In the genomic region with DNA sequence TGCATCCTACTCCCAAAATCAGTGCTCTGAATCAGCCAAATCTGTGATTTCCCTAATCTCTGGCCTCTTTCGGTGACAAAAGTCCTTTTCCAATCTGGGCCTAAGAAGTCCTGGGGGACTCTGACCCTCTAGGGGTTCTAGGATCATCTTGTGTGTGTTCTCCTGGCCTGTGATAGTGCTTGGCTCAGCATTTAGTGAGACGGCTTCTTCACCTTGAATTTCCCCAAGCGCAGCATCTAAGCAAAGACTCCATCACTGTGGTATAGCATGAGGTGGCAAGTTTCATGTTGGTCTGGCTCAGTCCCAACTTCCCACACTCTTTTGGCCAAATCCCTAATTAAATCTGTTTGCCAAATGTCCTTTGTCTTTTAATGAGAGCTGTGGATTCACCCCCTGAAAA, we compare ENCODE assay signal across 39 cellular contexts. TPM values are rescaled to one million over a fixed set of nuclear protein-coding genes. Genes with fewer than 3 reads are reported as not detected.
"Had no signal": no experiment of that assay in that cellular context is flagged by ENCODE, and none has a peak within 500 bp of the region (broad histone marks: within the 10 kb centered on the region; RNA-seq: fewer than 3 reads in every experiment).

No MANE protein-coding gene starts in this region.

- H3K27ac Mint-ChIP-seq: activated CD4-positive, alpha-beta T cell treated with anti-CD3 and anti-CD28 coated beads, Interleukin-2, amount 10 ng/mL, durations not matched to agents 7 days and 5 days; activated naive CD4-positive, alpha-beta T cell treated with anti-CD3 and anti-CD28 coated beads, Interleukin-2, amount 50 U/mL, for 24 hours; activated naive CD8-positive, alpha-beta T cell treated with anti-CD3 and anti-CD28 coated beads, Interleukin-2, amount 10 ng/mL, durations not matched to agents 7 days and 5 days; activated T-cell treated with anti-CD3 and anti-CD28 coated beads, Interleukin-2, amount 50 U/mL, for 72 hours; activated T-helper 2 cell treated with anti-CD3 and anti-CD28 coated beads, Interferon-gamma antibody, Interleukin-2, Interleukin-4, amounts not matched to agents 10 μg/mL and 5 μg/mL and 100 μg/mL, durations not matched to agents 14 hours and 24 hours and 36 hours had no signal

- DNase-seq: activated CD4-positive, alpha-beta T cell treated with anti-CD3 and anti-CD28 coated beads for 1 hour; activated CD4-positive, alpha-beta T cell treated with anti-CD3 and anti-CD28 coated beads, Interleukin-2, amount 10 ng/mL, durations not matched to agents 7 days and 5 days; activated CD4-positive, alpha-beta T cell treated with anti-CD3 and anti-CD28 coated beads, Interleukin-2, amount 50 U/mL, for 48 hours; activated CD4-positive, CD25-positive, alpha-beta regulatory T cell; activated gamma-delta T cell; activated naive CD4-positive, alpha-beta T cell treated with Interleukin-2 at 50 U/mL for 16 hours; activated naive CD8-positive, alpha-beta T cell treated with anti-CD3 and anti-CD28 coated beads, Interleukin-2, amount 10 ng/mL, durations not matched to agents 7 days and 5 days; activated T-cell treated with anti-CD3 and anti-CD28 coated beads, Interleukin-2, amount 50 U/mL, for 1 hour; activated T-cell treated with anti-CD3 and anti-CD28 coated beads, Interleukin-2, amount 50 U/mL, for 72 hours; amygdala; Karpas-422; NCI-H1105; NCI-H1417 treated with DMSO at 0.1 percent for 48 hours; NCI-H1694; NCI-H1930; NCI-H2081 treated with DMSO at 0.1 percent for 48 hours; NCI-H226; NCI-H446 treated with DMSO at 0.1 percent for 48 hours; NCI-H524; NCI-H69; NCI-H82; NK-92 treated with Interleukin-12 subunit alpha and Interleukin-12 subunit beta, amount 100 ng/mL, for 24 hours; PC-9; Right ventricle myocardium superior; SW 1271; T-helper 1 cell; T-helper 2 cell; T-helper 9 cell; WERI-Rb-1 had no signal

- H3K36me3 ChIP-seq: ascending aorta, cardiac muscle cell, WERI-Rb-1 had no signal

- H2AFZ ChIP-seq: PC-9 had no signal

- H3K36me3 Mint-ChIP-seq: activated naive CD4-positive, alpha-beta T cell treated with anti-CD3 and anti-CD28 coated beads, Interleukin-2, amount 50 U/mL, for 24 hours; activated naive CD8-positive, alpha-beta T cell treated with anti-CD3 and anti-CD28 coated beads, Interleukin-2, amount 10 ng/mL, durations not matched to agents 7 days and 5 days had no signal

- H3K4me3 ChIP-seq: ascending aorta, cardiac muscle cell, PC-9 had no signal

- FAIRE-seq: RCC 7860 had no signal

- ATAC-seq: activated T-cell treated with anti-CD3 and anti-CD28 coated beads, Interleukin-2, amount 50 U/mL, for 72 hours had no signal

- H3K4me3 Mint-ChIP-seq: activated CD4-positive, alpha-beta T cell treated with anti-CD3 and anti-CD28 coated beads, Interleukin-2, amount 10 ng/mL, durations not matched to agents 7 days and 5 days; activated naive CD4-positive, alpha-beta T cell treated with anti-CD3 and anti-CD28 coated beads, Interleukin-2, amount 50 U/mL, for 24 hours; activated naive CD8-positive, alpha-beta T cell treated with anti-CD3 and anti-CD28 coated beads, Interleukin-2, amount 10 ng/mL, durations not matched to agents 7 days and 5 days; activated T-cell treated with anti-CD3 and anti-CD28 coated beads, Interleukin-2, amount 50 U/mL, for 72 hours; central memory CD8-positive, alpha-beta T cell had no signal

- H3K27ac ChIP-seq: ascending aorta, cardiac muscle cell, PC-9, WERI-Rb-1 had no signal

- H3K4me1 ChIP-seq: ascending aorta had no signal

- H3K4me2 ChIP-seq: PC-9 had no signal

- H3K9me3 ChIP-seq: ascending aorta had no signal

- H3K4me1 Mint-ChIP-seq: activated naive CD4-positive, alpha-beta T cell treated with anti-CD3 and anti-CD28 coated beads, Interleukin-2, amount 50 U/mL, for 24 hours had no signal

- H3K27me3 ChIP-seq: ascending aorta had no signal

- H3K9me3 Mint-ChIP-seq: activated naive CD4-positive, alpha-beta T cell treated with anti-CD3 and anti-CD28 coated beads, Interleukin-2, amount 50 U/mL, for 24 hours; activated naive CD8-positive, alpha-beta T cell treated with anti-CD3 and anti-CD28 coated beads, Interleukin-2, amount 10 ng/mL, durations not matched to agents 7 days and 5 days; central memory CD8-positive, alpha-beta T cell had no signal

RNA-seq across cellular contexts. Expression of gene IL17A, which starts 12.1 kb away (rescaled TPM):
- total RNA-seq: activated naive CD8-positive, alpha-beta T cell treated with anti-CD3 and anti-CD28 coated beads, Interleukin-2, amount 10 ng/mL, durations not matched to agents 7 days and 5 days; ascending aorta; cardiac muscle cell; chondrocyte; MCF 10A; OCI-LY7; PC-9; Right ventricle myocardium superior had no signal
- polyA plus RNA-seq: adipose tissue, cardiac muscle cell had no signal
